Comparison of ENCODE assay signal across 17 cellular contexts in genomic region chr12:111532741-111533140, GRCh38.
DNase-seq lines count a peak whose midpoint lies in the region; TF ChIP-seq lines count a peak whose summit lies in the region.
"Had no signal": no experiment of that assay in that cellular context is flagged by ENCODE, and none has a peak within 500 bp of the region (broad histone marks: within the 10 kb centered on the region; RNA-seq: fewer than 3 reads in every experiment).

No MANE protein-coding gene starts in this region.

- TF ChIP-seq CTCF in chondrocyte (IDR thresholded peaks at IDR 0.05) (no peak), type B pancreatic cell (conservative IDR thresholded peaks at IDR 0.05) (no peak)

- no peaks in the 10 kb centered on the region; the same call in 1 of the 2 replicates for H3K36me3 ChIP-seq in H7 (replicated peaks; ENCODE audit: control insufficient read depth, insufficient read depth, low read length)

- H3K27ac Mint-ChIP-seq in chondrocyte (ENCODE audit: unreplicated experiment) (peak overlapping the region; percentile 27), type B pancreatic cell (peak overlapping the region; percentile 82)

- peaks cover 14% of the 10 kb centered on the region for H3K36me3 Mint-ChIP-seq in chondrocyte (ENCODE audit: low read depth)
- H3K36me3 Mint-ChIP-seq in type B pancreatic cell, result peaks cover 16% of the 10 kb centered on the region

- no peaks in the 10 kb centered on the region for H3K27me3 ChIP-seq in H7 (ENCODE audit: control insufficient read depth, insufficient read depth, low read length)

- no peak overlapping the region for H3K4me3 Mint-ChIP-seq in chondrocyte (ENCODE audit: unreplicated experiment)
- H3K4me3 Mint-ChIP-seq in type B pancreatic cell, result peak overlapping the region; percentile 55
- H3K4me3 Mint-ChIP-seq: CD14-positive monocyte had no signal

- no peak overlapping the region for H3K4me3 ChIP-seq in H7 (ENCODE audit: insufficient read depth, low read depth, low read length)

- H3K4me1 Mint-ChIP-seq in chondrocyte (ENCODE audit: low read depth), result peaks cover 15% of the 10 kb centered on the region
- peaks cover 12% of the 10 kb centered on the region for H3K4me1 Mint-ChIP-seq in type B pancreatic cell (ENCODE audit: unreplicated experiment)
- H3K4me1 Mint-ChIP-seq: CD14-positive monocyte had no signal

- H3K9me3 Mint-ChIP-seq in chondrocyte (ENCODE audit: low read depth), result no peaks in the 10 kb centered on the region
- H3K9me3 Mint-ChIP-seq in type B pancreatic cell, result no peaks in the 10 kb centered on the region

- DNase-seq in H7, result peak; percentile 32
- DNase-seq in chondrocyte (ENCODE audit: low spot score), result no peak
- peak; percentile 59 for DNase-seq in islet precursor cell
- no peak for DNase-seq in type B pancreatic cell (ENCODE audit: extremely low spot score, unreplicated experiment)
- DNase-seq in stimulated activated CD4-positive, alpha-beta T cell treated with anti-CD3 and anti-CD28 coated beads, Interleukin-1b, Interleukin-23, amount 100 ng/mL, for 48 hours, result no peak
- no peak for DNase-seq in activated CD4-positive, alpha-beta T cell treated with anti-CD3 and anti-CD28 coated beads, Interleukin-2, amount 50 U/mL, for 4 hours
- no peak for DNase-seq in DMS 273 (lab: John Stamatoyannopoulos, UW; ENCODE audit: unreplicated experiment)
- DNase-seq: ACHN, AML-193, COR-L47, DMS153, KG1, NCI-H146, NCI-H2081, NCI-H510A treated with DMSO at 0.1 percent for 48 hours, SHP77 had no signal

- no peaks in the 10 kb centered on the region for H3K27me3 Mint-ChIP-seq in chondrocyte (ENCODE audit: low read depth)
- no peaks in the 10 kb centered on the region for H3K27me3 Mint-ChIP-seq in type B pancreatic cell

Comparison
In these comparisons a context has a peak if more than half of its experiments do, and no peak if none do; other contexts are left out.
1. DNase-seq: peak in H7 (single experiment) and islet precursor cell (single experiment); none in chondrocyte (single experiment), type B pancreatic cell (single experiment), stimulated activated CD4-positive, alpha-beta T cell treated with anti-CD3 and anti-CD28 coated beads, Interleukin-1b, Interleukin-23, amount 100 ng/mL, for 48 hours (single experiment), activated CD4-positive, alpha-beta T cell treated with anti-CD3 and anti-CD28 coated beads, Interleukin-2, amount 50 U/mL, for 4 hours (0 of 2) and DMS 273 (single experiment).